13 cellular contexts compared by ENCODE assay signal in the genomic region with DNA sequence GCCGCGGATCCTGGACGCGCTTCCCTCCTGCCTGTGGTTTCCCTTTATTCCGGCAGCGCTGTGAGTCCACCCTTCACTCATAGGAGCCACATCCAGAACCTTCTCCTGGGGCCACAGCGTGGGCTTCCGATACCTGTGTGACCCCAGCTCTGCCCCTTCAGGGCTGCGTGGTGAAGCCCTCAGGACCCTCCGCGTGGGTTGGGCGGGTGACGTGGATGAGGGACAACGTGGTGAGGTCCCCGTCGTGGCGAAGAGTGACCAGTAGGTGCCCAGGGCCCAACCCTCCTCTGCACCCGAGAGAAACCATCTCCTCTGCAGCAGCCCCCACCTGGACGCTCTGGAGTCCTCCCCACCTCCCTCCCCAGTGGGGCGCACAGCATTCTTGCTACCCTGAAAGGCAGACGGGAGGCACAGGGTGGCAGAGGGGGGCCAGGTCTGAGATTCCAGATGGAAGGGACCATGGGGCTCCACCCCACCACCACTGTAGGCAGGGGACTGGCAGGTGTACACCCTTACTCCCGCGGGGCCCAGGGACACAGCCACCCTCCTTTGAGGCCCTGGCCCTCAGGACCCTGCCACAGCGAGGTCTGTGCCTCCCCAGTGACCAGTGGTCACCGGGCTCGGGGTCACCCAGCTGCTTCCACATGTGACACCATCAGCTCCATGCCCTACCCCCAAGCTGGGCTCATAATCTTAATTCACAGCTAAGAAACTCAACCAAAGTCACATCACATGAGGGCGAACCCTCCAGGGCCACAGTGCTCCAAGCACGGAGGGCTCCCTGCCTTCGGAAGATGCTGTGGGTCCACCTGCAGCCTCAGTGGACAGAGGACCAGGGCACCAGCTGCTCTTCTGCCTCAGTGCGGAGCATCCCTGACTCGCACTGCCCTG. TPM values are rescaled to one million over a fixed set of nuclear protein-coding genes. Genes with fewer than 3 reads are reported as not detected.
DNase-seq lines count a peak whose midpoint lies in the region; ATAC-seq and TF ChIP-seq lines count a peak whose summit lies in the region.
"Had no signal": no experiment of that assay in that cellular context is flagged by ENCODE, and none has a peak within 500 bp of the region (broad histone marks: within the 10 kb centered on the region; RNA-seq: fewer than 3 reads in every experiment).

No MANE protein-coding gene starts in this region.

- CTCF ChIA-PET in SK-N-SH (lab: Yijun Ruan, JAX) = no interaction called here

- H3K36me3 ChIP-seq in suprapubic skin (no peaks in the 10 kb centered on the region), SK-N-SH (replicated peaks in 1 of 2; ENCODE audit: control insufficient read depth in 1 of 2, insufficient read depth in 2 of 2, low read length in 1 of 2) (no peaks in the 10 kb centered on the region)
- H3K36me3 ChIP-seq: esophagus squamous epithelium had no signal

- H3K27ac Mint-ChIP-seq in activated naive CD4-positive, alpha-beta T cell treated with anti-CD3 and anti-CD28 coated beads, Interleukin-2, amount 50 U/mL, for 24 hours = peak overlapping the region; percentile 17
- H3K27ac Mint-ChIP-seq in activated T-helper 1 cell treated with anti-CD3 and anti-CD28 coated beads, Interleukin-12 subunit alpha, Interleukin-12 subunit beta, Interleukin-2, Interleukin-4 antibody, amounts not matched to agents 30 ng/mL and 10 ng/mL and 1 ng/mL, durations not matched to agents 14 hours and 24 hours and 36 hours = no peak overlapping the region
- H3K27ac Mint-ChIP-seq in memory B cell = no peak overlapping the region

- 44% methylated on average over 14 of the region's 31 CpGs for WGBS in suprapubic skin
- WGBS in SK-N-SH (ENCODE audit: low lambda C conversion rate) = 87% methylated on average over 16 of the region's 31 CpGs

- H3K9me3 ChIP-seq in suprapubic skin = no peaks in the 10 kb centered on the region
- no peaks in the 10 kb centered on the region for H3K9me3 ChIP-seq in SK-N-SH
- H3K9me3 ChIP-seq: esophagus squamous epithelium had no signal

- no peak overlapping the region for H3K4me2 ChIP-seq in SK-N-SH

- no peak for TF ChIP-seq RAD21 in SK-N-SH (IDR thresholded peaks at IDR 0.05; ENCODE audit: low read length)

- H2AFZ ChIP-seq in SK-N-SH (ENCODE audit: low read depth) = no peak overlapping the region

- no peak for ATAC-seq in memory B cell (ENCODE audit: low read depth)
- ATAC-seq in HG02973 (IDR thresholded peaks at IDR 0.05; ENCODE audit: unreplicated experiment) = no peak

- TF ChIP-seq EP300 in suprapubic skin (IDR thresholded peaks at IDR 0.05) (no peak), SK-N-SH (IDR thresholded peaks at IDR 0.05; ENCODE audit: borderline replicate concordance in 1 of 2, low read depth in 1 of 2, low read length in 1 of 2) (no peak)

- H3K4me3 Mint-ChIP-seq in activated naive CD4-positive, alpha-beta T cell treated with anti-CD3 and anti-CD28 coated beads, Interleukin-2, amount 50 U/mL, for 24 hours = peak overlapping the region; percentile 66
- H3K4me3 Mint-ChIP-seq in activated T-helper 1 cell treated with anti-CD3 and anti-CD28 coated beads, Interleukin-12 subunit alpha, Interleukin-12 subunit beta, Interleukin-2, Interleukin-4 antibody, amounts not matched to agents 30 ng/mL and 10 ng/mL and 1 ng/mL, durations not matched to agents 14 hours and 24 hours and 36 hours = peak overlapping the region; percentile 58
- peak overlapping the region; percentile 55 for H3K4me3 Mint-ChIP-seq in memory B cell

- no peaks in the 10 kb centered on the region for H3K27me3 Mint-ChIP-seq in activated naive CD4-positive, alpha-beta T cell treated with anti-CD3 and anti-CD28 coated beads, Interleukin-2, amount 50 U/mL, for 24 hours
- H3K27me3 Mint-ChIP-seq in activated T-helper 1 cell treated with anti-CD3 and anti-CD28 coated beads, Interleukin-12 subunit alpha, Interleukin-12 subunit beta, Interleukin-2, Interleukin-4 antibody, amounts not matched to agents 30 ng/mL and 10 ng/mL and 1 ng/mL, durations not matched to agents 14 hours and 24 hours and 36 hours (ENCODE audit: insufficient read depth) = peaks cover 32% of the 10 kb centered on the region
- H3K27me3 Mint-ChIP-seq in memory B cell = peaks cover 17% of the 10 kb centered on the region

- peaks cover 37% of the 10 kb centered on the region for H3K4me1 ChIP-seq in suprapubic skin
- H3K4me1 ChIP-seq in SK-N-SH (ENCODE audit: control insufficient read depth in 1 of 2, insufficient read depth in 2 of 2, low read depth in 1 of 2, low read length in 1 of 2) = peaks cover 0 to 11% of the 10 kb centered on the region in 2 experiments; a peak in 2 of 4 replicates

- POLR2A ChIA-PET in SK-N-SH (lab: Yijun Ruan, JAX) = no interaction called here

- H3K9me2 ChIP-seq in SK-N-SH = no peaks in the 10 kb centered on the region

- intact Hi-C loops in activated T-helper 1 cell treated with anti-CD3 and anti-CD28 coated beads, Interleukin-12 subunit alpha, Interleukin-12 subunit beta, Interleukin-2, Interleukin-4 antibody, amounts not matched to agents 30 ng/mL and 10 ng/mL and 1 ng/mL, durations not matched to agents 14 hours and 24 hours and 36 hours (cut with micrococcal nuclease) = loop anchor here (5.0 kb wide), 1 partner anchor 342 kb away; no protein-coding TSS in a partner anchor

- no peaks in the 10 kb centered on the region for H3K36me3 Mint-ChIP-seq in activated naive CD4-positive, alpha-beta T cell treated with anti-CD3 and anti-CD28 coated beads, Interleukin-2, amount 50 U/mL, for 24 hours
- H3K36me3 Mint-ChIP-seq in activated T-helper 1 cell treated with anti-CD3 and anti-CD28 coated beads, Interleukin-12 subunit alpha, Interleukin-12 subunit beta, Interleukin-2, Interleukin-4 antibody, amounts not matched to agents 30 ng/mL and 10 ng/mL and 1 ng/mL, durations not matched to agents 14 hours and 24 hours and 36 hours (ENCODE audit: low read depth) = peaks cover 4% of the 10 kb centered on the region
- peaks cover 2% of the 10 kb centered on the region for H3K36me3 Mint-ChIP-seq in memory B cell

- H3K27me3 ChIP-seq in suprapubic skin (peaks cover 31% of the 10 kb centered on the region), SK-N-SH (ENCODE audit: insufficient read depth) (peaks cover 28% of the 10 kb centered on the region)

- H3K4me3 ChIP-seq in suprapubic skin (peak overlapping the region; percentile 49), SK-N-SH (ENCODE audit: low read depth in 2 of 2, low read length in 1 of 2) (no peak overlapping the region)

- no peak for DNase-seq in activated naive CD4-positive, alpha-beta T cell (lab: John Stamatoyannopoulos, UW)
- DNase-seq in activated T-helper 1 cell treated with anti-CD3 and anti-CD28 coated beads, Interleukin-12 subunit alpha, Interleukin-12 subunit beta, Interleukin-2, Interleukin-4 antibody, amounts not matched to agents 30 ng/mL and 10 ng/mL and 1 ng/mL, durations not matched to agents 14 hours and 24 hours and 36 hours (ENCODE audit: low spot score) = no peak
- DNase-seq in memory B cell (ENCODE audit: low spot score in 2 of 2) (no peak), suprapubic skin (ENCODE audit: low spot score in 2 of 2) (no peak), kidney tubule cell (ENCODE audit: low spot score) (no peak), SK-N-SH (no peak)
- DNase-seq: cerebellar nuclear complex, esophagus squamous epithelium, NCI-H1092, NCI-H524, T1000 had no signal

- no peaks in the 10 kb centered on the region for H3K9me3 Mint-ChIP-seq in activated naive CD4-positive, alpha-beta T cell treated with anti-CD3 and anti-CD28 coated beads, Interleukin-2, amount 50 U/mL, for 24 hours
- H3K9me3 Mint-ChIP-seq in activated T-helper 1 cell treated with anti-CD3 and anti-CD28 coated beads, Interleukin-12 subunit alpha, Interleukin-12 subunit beta, Interleukin-2, Interleukin-4 antibody, amounts not matched to agents 30 ng/mL and 10 ng/mL and 1 ng/mL, durations not matched to agents 14 hours and 24 hours and 36 hours = no peaks in the 10 kb centered on the region
- H3K9me3 Mint-ChIP-seq in memory B cell = no peaks in the 10 kb centered on the region

- peaks cover 27% of the 10 kb centered on the region for H3K4me1 Mint-ChIP-seq in activated naive CD4-positive, alpha-beta T cell treated with anti-CD3 and anti-CD28 coated beads, Interleukin-2, amount 50 U/mL, for 24 hours
- H3K4me1 Mint-ChIP-seq in activated T-helper 1 cell treated with anti-CD3 and anti-CD28 coated beads, Interleukin-12 subunit alpha, Interleukin-12 subunit beta, Interleukin-2, Interleukin-4 antibody, amounts not matched to agents 30 ng/mL and 10 ng/mL and 1 ng/mL, durations not matched to agents 14 hours and 24 hours and 36 hours (ENCODE audit: low read depth) = peaks cover 22% of the 10 kb centered on the region
- peaks cover 9% of the 10 kb centered on the region for H3K4me1 Mint-ChIP-seq in memory B cell

- TF ChIP-seq CTCF in suprapubic skin (IDR thresholded peaks at IDR 0.05) = no peak
- TF ChIP-seq CTCF in SK-N-SH (IDR thresholded peaks at IDR 0.05) = no peak

- peaks cover 11% of the 10 kb centered on the region for H3F3A ChIP-seq in SK-N-SH (replicated peaks; ENCODE audit: insufficient read depth)

- peaks cover 12% of the 10 kb centered on the region for H3K79me2 ChIP-seq in SK-N-SH (ENCODE audit: insufficient read depth)

- no peak for TF ChIP-seq POLR2A in suprapubic skin (IDR thresholded peaks at IDR 0.05)

- peaks cover 11% of the 10 kb centered on the region for H4K20me1 ChIP-seq in SK-N-SH (ENCODE audit: insufficient read depth)

- H3K27ac ChIP-seq in suprapubic skin (no peak overlapping the region), SK-N-SH (ENCODE audit: low read depth in 2 of 2, low read length in 1 of 2) (no peak overlapping the region)
- H3K27ac ChIP-seq: esophagus squamous epithelium had no signal

- H3K9ac ChIP-seq in SK-N-SH = no peak overlapping the region

TF ChIP-seq in SK-N-SH, 30 proteins besides CTCF, POLR2A, EP300 and RAD21:
- TF ChIP-seq GATA2 (CRISPR knock-in tag; IDR thresholded peaks at IDR 0.05) = no peak
- TF ChIP-seq ELF1 (IDR thresholded peaks at IDR 0.05) = no peak
- TF ChIP-seq TCF12 (IDR thresholded peaks at IDR 0.05) = no peak
- no peak for TF ChIP-seq RFX5 (IDR thresholded peaks at IDR 0.05; ENCODE audit: low read length)

RNA-seq across cellular contexts. Expression of a gene that starts 3.4 kb away (rescaled TPM):
- 19.4 and 20.9 TPM in 2 replicates for total RNA-seq in activated T-helper 1 cell treated with anti-CD3 and anti-CD28 coated beads, Interleukin-12 subunit alpha, Interleukin-12 subunit beta, Interleukin-2, Interleukin-4 antibody, amounts not matched to agents 30 ng/mL and 10 ng/mL and 1 ng/mL, durations not matched to agents 14 hours and 24 hours and 36 hours
- 10 to 100 TPM; 11.9 to 19.4 (median 18.2) TPM for total RNA-seq in suprapubic skin
- polyA plus RNA-seq in SK-N-SH (2012; rRNA removed) = 6.8 and 7.9 TPM in 2 replicates
- 6.3 and 7.8 TPM in 2 replicates for polyA plus RNA-seq in SK-N-SH (2012; cell fraction: cytosol; rRNA removed)
- polyA plus RNA-seq in SK-N-SH (2012; cell fraction: nucleus; rRNA removed) = 12.3 and 12.4 TPM in 2 replicates

RNA-seq across cellular contexts. Expression of a gene that starts 22.6 kb away (rescaled TPM):
- 45.5 and 46.8 TPM in 2 replicates for total RNA-seq in activated T-helper 1 cell treated with anti-CD3 and anti-CD28 coated beads, Interleukin-12 subunit alpha, Interleukin-12 subunit beta, Interleukin-2, Interleukin-4 antibody, amounts not matched to agents 30 ng/mL and 10 ng/mL and 1 ng/mL, durations not matched to agents 14 hours and 24 hours and 36 hours
- 100 to 1,000 TPM in 1 of 4 donors, 10 to 100 TPM in 3; 69.3 to 116 (median 81.1) TPM for total RNA-seq in suprapubic skin
- polyA plus RNA-seq in SK-N-SH (2012; rRNA removed) = 7.8 and 10.3 TPM in 2 replicates
- 6.0 and 7.7 TPM in 2 replicates for polyA plus RNA-seq in SK-N-SH (2012; cell fraction: cytosol; rRNA removed)
- 40.9 and 50.0 TPM in 2 replicates for polyA plus RNA-seq in SK-N-SH (2012; cell fraction: nucleus; rRNA removed)
